Comparison of ENCODE assay signal across 8 cellular contexts in the genomic region with DNA sequence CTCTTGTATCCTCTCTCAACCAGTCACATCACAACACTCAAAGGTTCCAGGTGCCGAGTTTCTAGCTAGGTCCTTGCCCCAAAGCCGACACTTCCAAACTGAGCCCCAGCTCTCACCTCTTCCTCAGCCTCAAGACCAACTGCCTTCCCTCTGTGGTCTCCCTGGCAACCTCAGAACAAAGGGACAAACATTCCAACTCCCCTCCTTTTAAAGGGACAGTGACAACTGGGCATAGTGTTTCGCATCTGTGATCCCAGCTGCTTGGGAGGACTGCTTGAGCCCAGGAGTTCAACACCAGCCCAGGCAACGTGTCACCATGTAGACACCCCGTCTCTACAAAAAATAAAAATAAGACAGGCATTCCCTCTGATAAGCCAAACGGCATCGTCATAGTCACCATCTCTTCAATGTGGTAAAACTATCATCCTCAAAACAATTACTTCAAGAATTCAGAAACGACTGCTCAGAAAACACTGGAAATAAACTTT. TPM values are rescaled to one million over a fixed set of nuclear protein-coding genes. Genes with fewer than 3 reads are reported as not detected.
DNase-seq lines count a peak whose midpoint lies in the region; ATAC-seq and TF ChIP-seq lines count a peak whose summit lies in the region.

No MANE protein-coding gene starts in this region.

- no peak for TF ChIP-seq POLR2A in gastroesophageal sphincter (IDR thresholded peaks at IDR 0.05)

- H3K27ac ChIP-seq in SJSA1 (peak overlapping the region; percentile 17), gastroesophageal sphincter (peak overlapping the region in 3 of 4 donors; percentile 4 to 35 (median 33))

- H3K9me3 Mint-ChIP-seq in activated CD4-positive, alpha-beta T cell treated with anti-CD3 and anti-CD28 coated beads, Interleukin-2, amount 10 ng/mL, durations not matched to agents 7 days and 5 days = no peaks in the 10 kb centered on the region
- H3K9me3 Mint-ChIP-seq in progenitor cell of endocrine pancreas (ENCODE audit: low read depth) = no peaks in the 10 kb centered on the region

- in situ Hi-C loops in GM13976 (cut with MboI; ENCODE audit: low sequenced_read_pairs, unreplicated experiment) = no loop called here

- no peak for TF ChIP-seq EP300 in gastroesophageal sphincter (IDR thresholded peaks at IDR 0.05)

- H3K36me3 Mint-ChIP-seq in activated CD4-positive, alpha-beta T cell treated with anti-CD3 and anti-CD28 coated beads, Interleukin-2, amount 10 ng/mL, durations not matched to agents 7 days and 5 days (ENCODE audit: low read depth) = peaks cover 40% of the 10 kb centered on the region
- peaks cover 8% of the 10 kb centered on the region for H3K36me3 Mint-ChIP-seq in progenitor cell of endocrine pancreas (ENCODE audit: insufficient read depth)

- CTCF ChIA-PET in activated CD4-positive, alpha-beta T cell treated with anti-CD3 and anti-CD28 coated beads, Interleukin-2, amount 10 ng/mL, durations not matched to agents 7 days and 5 days (lab: Charles Lee) = interaction anchor here (1.2 to 1.6 kb wide), 3 partner anchors 9 to 58 kb away, joined by 3 to 4 read pairs (median 3); no protein-coding TSS in a partner anchor

- H3K4me1 ChIP-seq in SJSA1 (replicated peaks) = 0 out of 2 replicates have a peak, but pooled peaks cover 5% of the 10 kb centered on the region
- H3K4me1 ChIP-seq in gastroesophageal sphincter = peaks cover 10 to 92% (median 54%) of the 10 kb centered on the region in 3 donors

- H3K36me3 ChIP-seq in SJSA1 = peaks cover 37% of the 10 kb centered on the region
- H3K36me3 ChIP-seq in gastroesophageal sphincter = peaks cover 0 to 37% of the 10 kb centered on the region in 2 donors

- peak overlapping the region; percentile 24 for H3K4me3 Mint-ChIP-seq in activated CD4-positive, alpha-beta T cell treated with anti-CD3 and anti-CD28 coated beads, Interleukin-2, amount 10 ng/mL, durations not matched to agents 7 days and 5 days
- H3K4me3 Mint-ChIP-seq in progenitor cell of endocrine pancreas (ENCODE audit: low read depth) = peak overlapping the region; percentile 5

- DNase-seq in activated CD4-positive, alpha-beta T cell treated with anti-CD3 and anti-CD28 coated beads, Interleukin-2, amount 10 ng/mL, durations not matched to agents 7 days and 5 days = peak; percentile 51
- no peak for DNase-seq in activated CD4-positive, alpha-beta T cell treated with anti-CD3 and anti-CD28 coated beads for 1 hour
- DNase-seq in SJSA1 (ENCODE audit: low read depth in 1 of 2, low spot score in 2 of 2) = peak in 1 of 2 experiments; percentile 27
- DNase-seq in progenitor cell of endocrine pancreas (ENCODE audit: low spot score, unreplicated experiment) = no peak
- DNase-seq in GM13976 (ENCODE audit: low spot score) = no peak

- H3K27ac Mint-ChIP-seq in activated CD4-positive, alpha-beta T cell treated with anti-CD3 and anti-CD28 coated beads, Interleukin-2, amount 10 ng/mL, durations not matched to agents 7 days and 5 days = peak overlapping the region; percentile 71
- H3K27ac Mint-ChIP-seq in progenitor cell of endocrine pancreas = peak overlapping the region; percentile 67

- POLR2A ChIA-PET in activated CD4-positive, alpha-beta T cell treated with anti-CD3 and anti-CD28 coated beads, Interleukin-2, amount 10 ng/mL, durations not matched to agents 7 days and 5 days (lab: Charles Lee) = interaction anchor here (0.7 kb wide), 1 partner anchor 11 kb away, joined by 3 read pairs; no protein-coding TSS in a partner anchor

- peak; percentile 41 for ATAC-seq in gastroesophageal sphincter
- no peak for ATAC-seq in GM21360 (IDR thresholded peaks at IDR 0.05; ENCODE audit: unreplicated experiment)
- ATAC-seq in esophagus mucosa = no peak

- no peak for TF ChIP-seq CTCF in gastroesophageal sphincter (IDR thresholded peaks at IDR 0.05)
- no peak for TF ChIP-seq CTCF in progenitor cell of endocrine pancreas (IDR thresholded peaks at IDR 0.05; ENCODE audit: unreplicated experiment)
- TF ChIP-seq CTCF in GM13976 (IDR thresholded peaks at IDR 0.05; ENCODE audit: borderline replicate concordance, control extremely low read depth, extremely low read depth, insufficient read depth, missing control alignments) = no peak

- no peaks in the 10 kb centered on the region for H3K27me3 Mint-ChIP-seq in activated CD4-positive, alpha-beta T cell treated with anti-CD3 and anti-CD28 coated beads, Interleukin-2, amount 10 ng/mL, durations not matched to agents 7 days and 5 days
- no peaks in the 10 kb centered on the region for H3K27me3 Mint-ChIP-seq in progenitor cell of endocrine pancreas

- peaks cover 62% of the 10 kb centered on the region for H3K4me1 Mint-ChIP-seq in activated CD4-positive, alpha-beta T cell treated with anti-CD3 and anti-CD28 coated beads, Interleukin-2, amount 10 ng/mL, durations not matched to agents 7 days and 5 days
- H3K4me1 Mint-ChIP-seq in progenitor cell of endocrine pancreas (ENCODE audit: low read depth) = peaks cover 40% of the 10 kb centered on the region

- H3K27me3 ChIP-seq in SJSA1 (replicated peaks) = no peaks in the 10 kb centered on the region
- no peaks in the 10 kb centered on the region for H3K27me3 ChIP-seq in gastroesophageal sphincter

- WGBS in gastroesophageal sphincter (ENCODE audit: low coverage in 1 of 2), 2 donors = 25 to 28% methylated on average over 7 to 8 of the region's 8 CpGs

- no peaks in the 10 kb centered on the region for H3K9me3 ChIP-seq in SJSA1 (replicated peaks)
- H3K9me3 ChIP-seq in gastroesophageal sphincter = no peaks in the 10 kb centered on the region

- H3K4me3 ChIP-seq in SJSA1 (no peak overlapping the region), gastroesophageal sphincter (peak overlapping the region in 1 of 2 donors; percentile 21)

RNA-seq across cellular contexts. Expression of a gene that starts 11.3 kb away (rescaled TPM):
- total RNA-seq in activated CD4-positive, alpha-beta T cell treated with anti-CD3 and anti-CD28 coated beads, Interleukin-2, amount 10 ng/mL, durations not matched to agents 7 days and 5 days = 10 to 100 TPM; 78.3 to 79.4 TPM
- 42.9 and 50.4 TPM in 2 replicates for total RNA-seq in SJSA1 (2014; rRNA removed; shearing (Covaris generic))
- total RNA-seq in gastroesophageal sphincter (10 to 100 TPM; 49.5 to 75.8 (median 66.5) TPM), progenitor cell of endocrine pancreas (68.2 and 71.2 TPM in 2 replicates), esophagus mucosa (26.2 TPM)

RNA-seq across cellular contexts. Expression of a gene that starts 22.9 kb away (rescaled TPM):
- total RNA-seq in activated CD4-positive, alpha-beta T cell treated with anti-CD3 and anti-CD28 coated beads, Interleukin-2, amount 10 ng/mL, durations not matched to agents 7 days and 5 days = 10 to 100 TPM; 32.5 to 35.1 TPM
- 14.2 and 20.7 TPM in 2 replicates for total RNA-seq in SJSA1 (2014; rRNA removed; shearing (Covaris generic))
- total RNA-seq in gastroesophageal sphincter = 10 to 100 TPM; 23.2 to 34.8 (median 27.9) TPM
- total RNA-seq in progenitor cell of endocrine pancreas = 66.7 and 71.6 TPM in 2 replicates
- 42.7 TPM for total RNA-seq in esophagus mucosa

RNA-seq across cellular contexts. Expression of a gene that starts 37.5 kb away (rescaled TPM):
- 10 to 100 TPM; 11.6 to 12.6 TPM for total RNA-seq in activated CD4-positive, alpha-beta T cell treated with anti-CD3 and anti-CD28 coated beads, Interleukin-2, amount 10 ng/mL, durations not matched to agents 7 days and 5 days
- total RNA-seq in SJSA1 (2014; rRNA removed; shearing (Covaris generic)) = not detected in 2 replicates
- total RNA-seq in gastroesophageal sphincter (1 to 10 TPM; 1.3 to 4.6 (median 2.8) TPM), progenitor cell of endocrine pancreas (8.0 and 8.3 TPM in 2 replicates), esophagus mucosa (0.76 TPM)

RNA-seq across cellular contexts. Expression of a gene that starts 53.4 kb away (rescaled TPM):
- 1 to 10 TPM; 7.9 to 8.4 TPM for total RNA-seq in activated CD4-positive, alpha-beta T cell treated with anti-CD3 and anti-CD28 coated beads, Interleukin-2, amount 10 ng/mL, durations not matched to agents 7 days and 5 days
- 6.3 and 12.8 TPM in 2 replicates for total RNA-seq in SJSA1 (2014; rRNA removed; shearing (Covaris generic))
- total RNA-seq in gastroesophageal sphincter = 10 to 100 TPM; 12.0 to 28.9 (median 13.8) TPM
- 7.7 and 7.9 TPM in 2 replicates for total RNA-seq in progenitor cell of endocrine pancreas
- 5.0 TPM for total RNA-seq in esophagus mucosa
